ENCODE assay signal across 8 cellular contexts in the genomic region with DNA sequence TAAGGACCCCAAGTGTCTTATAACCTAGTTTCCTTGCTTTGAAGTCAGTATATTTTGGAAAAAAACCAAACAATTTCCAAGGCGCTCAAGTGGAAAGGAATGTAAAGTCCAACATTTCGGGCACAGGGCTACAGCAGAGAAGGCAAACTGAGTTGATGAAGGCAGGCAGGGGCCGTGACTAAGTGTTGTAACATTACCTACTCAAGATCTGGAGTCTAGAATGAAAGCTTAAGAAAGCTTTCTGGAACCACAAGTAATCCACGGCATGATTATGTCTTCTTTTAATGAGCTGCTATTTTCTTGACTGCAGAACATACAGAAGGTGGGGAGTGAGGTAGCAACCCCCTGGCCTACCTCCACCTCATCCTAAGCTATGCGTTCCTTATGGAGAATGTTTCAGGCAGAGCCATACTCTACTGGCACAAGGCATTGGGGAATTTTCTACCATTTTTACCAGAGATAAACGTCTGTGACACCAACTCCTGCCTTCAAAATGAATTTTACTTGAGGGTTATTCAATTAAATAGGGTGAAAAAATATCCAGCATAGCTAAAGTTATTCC. TPM values are rescaled to one million over a fixed set of nuclear protein-coding genes. Genes with fewer than 3 reads are reported as not detected.
DNase-seq lines count a peak whose midpoint lies in the region; ATAC-seq and TF ChIP-seq lines count a peak whose summit lies in the region.

No MANE protein-coding gene starts in this region.

- intact Hi-C loops in PC-3 (cut with micrococcal nuclease): no loop called here

- H2AFZ ChIP-seq in PC-3 (ENCODE audit: low read length): no peak overlapping the region

- no peaks in the 10 kb centered on the region for H3K9me3 ChIP-seq in PC-3 (ENCODE audit: low read length)

- H3K27me3 Mint-ChIP-seq in endothelial cell (ENCODE audit: unreplicated experiment): peaks cover 19% of the 10 kb centered on the region

- TF ChIP-seq POLR2A in GM15510 (IDR thresholded peaks at IDR 0.05; ENCODE audit: borderline replicate concordance, extremely low read depth, insufficient read length): peak; percentile 9

- POLR2A ChIA-PET in PC-3 (lab: Charles Lee; ENCODE audit: unreplicated experiment): interaction anchor here (0.7 kb wide), 2 partner anchors 12 to 75 kb away, joined by 3 read pairs; no protein-coding TSS in a partner anchor

- no peaks in the 10 kb centered on the region for H3K9me2 ChIP-seq in PC-3 (replicated peaks; ENCODE audit: low read length)

- TF ChIP-seq CTCF in PC-3 (conservative IDR thresholded peaks at IDR 0.05; ENCODE audit: low read depth, low read length): no peak
- TF ChIP-seq CTCF in endothelial cell (IDR thresholded peaks at IDR 0.05; ENCODE audit: unreplicated experiment): no peak
- no peak for TF ChIP-seq CTCF in retinal pigment epithelial cell (conservative IDR thresholded peaks at IDR 0.05; ENCODE audit: low read depth, low read length)

- BruUV-seq in PC-3 (replicated peaks; lab: Mats Ljungman, UMichigan): no TSS peak

- DNase-seq in PC-3 (peak; percentile 37), endothelial cell (ENCODE audit: low spot score) (no peak), retinal pigment epithelial cell (ENCODE audit: low read depth) (peak; percentile 84), OCI-M1 (lab: John Stamatoyannopoulos, UW) (no peak), NCI-H510A (lab: John Stamatoyannopoulos, UW) (no peak)
- DNase-seq in stimulated activated CD4-positive, alpha-beta T cell treated with anti-CD3 and anti-CD28 coated beads, Interleukin-2, amount 100 ng/mL, for 48 hours: no peak

- H3K4me3 ChIP-seq in PC-3 (ENCODE audit: low read length) (no peak overlapping the region), retinal pigment epithelial cell (ENCODE audit: low read length) (no peak overlapping the region)

- no peaks in the 10 kb centered on the region for H3K9me3 Mint-ChIP-seq in endothelial cell (ENCODE audit: unreplicated experiment)

- peaks cover 30% of the 10 kb centered on the region for H3K4me1 ChIP-seq in PC-3 (ENCODE audit: insufficient read depth, low read length)

- H3K4me1 Mint-ChIP-seq in endothelial cell (ENCODE audit: unreplicated experiment): peaks cover 33% of the 10 kb centered on the region

- peak overlapping the region; percentile 80 for H3K27ac Mint-ChIP-seq in endothelial cell (ENCODE audit: unreplicated experiment)

- no peak for ATAC-seq in PC-3
- ATAC-seq in HG03521 (IDR thresholded peaks at IDR 0.05; ENCODE audit: unreplicated experiment): no peak

- H3K27me3 ChIP-seq in PC-3 (ENCODE audit: low read length): no peaks in the 10 kb centered on the region

- no peak overlapping the region for H3K4me3 Mint-ChIP-seq in endothelial cell (ENCODE audit: unreplicated experiment)

- peaks cover 38% of the 10 kb centered on the region for H3K36me3 ChIP-seq in PC-3 (ENCODE audit: low read depth, low read length)

- H3K36me3 Mint-ChIP-seq in endothelial cell (ENCODE audit: low read depth, unreplicated experiment): peaks cover 43% of the 10 kb centered on the region

- H3K9ac ChIP-seq in PC-3 (ENCODE audit: low read length): no peak overlapping the region

- CTCF ChIA-PET in PC-3 (lab: Charles Lee): interaction anchor here (0.7 to 1.9 kb wide), 5 partner anchors 13 to 127 kb away, joined by 3 to 6 read pairs (median 4); no protein-coding TSS in a partner anchor

- peaks cover 42% of the 10 kb centered on the region for H4K20me1 ChIP-seq in PC-3 (ENCODE audit: low read length)

- peaks cover 25% of the 10 kb centered on the region for H3F3A ChIP-seq in PC-3 (ENCODE audit: low read length, unreplicated experiment)

- peak overlapping the region; percentile 99 for H3K4me2 ChIP-seq in PC-3 (ENCODE audit: low read length)

- peaks cover 60% of the 10 kb centered on the region for H3K79me2 ChIP-seq in PC-3 (ENCODE audit: low read length)

- no peak overlapping the region for H3K27ac ChIP-seq in PC-3 (ENCODE audit: low read length)

RNA-seq across cellular contexts. Expression of a gene that starts 4.3 kb away (rescaled TPM):
- total RNA-seq in PC-3 (2014; rRNA removed): 44.2 and 44.5 TPM in 2 replicates
- 75.8 TPM for total RNA-seq in endothelial cell (ENCODE audit: unreplicated experiment)

RNA-seq across cellular contexts. Expression of a gene that starts 4.9 kb away (rescaled TPM):
- total RNA-seq in PC-3 (2014; rRNA removed): 69.9 and 91.0 TPM in 2 replicates
- total RNA-seq in endothelial cell (ENCODE audit: unreplicated experiment): 39.8 TPM

RNA-seq across cellular contexts. Expression of a gene that starts 13.9 kb away (rescaled TPM):
- total RNA-seq in PC-3 (2014; rRNA removed): 4.6 and 6.1 TPM in 2 replicates
- total RNA-seq in endothelial cell (ENCODE audit: unreplicated experiment): 30.3 TPM

RNA-seq across cellular contexts. Expression of a gene that starts 34.2 kb away (rescaled TPM):
- total RNA-seq in PC-3 (2014; rRNA removed) (10.6 and 18.7 TPM in 2 replicates), endothelial cell (ENCODE audit: unreplicated experiment) (15.1 TPM)

RNA-seq across cellular contexts. Expression of a gene that starts 41.5 kb away (rescaled TPM):
- total RNA-seq in PC-3 (2014; rRNA removed) (67.3 and 77.3 TPM in 2 replicates), endothelial cell (ENCODE audit: unreplicated experiment) (57.2 TPM)

Comparison
In these comparisons a context has a peak if more than half of its experiments do, and no peak if none do; other contexts are left out.
1. DNase-seq: peak in PC-3 (single experiment) and retinal pigment epithelial cell (single experiment); none in endothelial cell (single experiment), OCI-M1 (single experiment), NCI-H510A (single experiment) and stimulated activated CD4-positive, alpha-beta T cell treated with anti-CD3 and anti-CD28 coated beads, Interleukin-2, amount 100 ng/mL, for 48 hours (0 of 2).